8 cellular contexts compared by ENCODE assay signal in genomic region chr1:6783221-6783620, GRCh38. TPM values are rescaled to one million over a fixed set of nuclear protein-coding genes. Genes with fewer than 3 reads are reported as not detected.
DNase-seq lines count a peak whose midpoint lies in the region; ATAC-seq and TF ChIP-seq lines count a peak whose summit lies in the region.

No MANE protein-coding gene starts in this region.

- peaks cover 12% of the 10 kb centered on the region for H4K20me1 ChIP-seq in SU-DHL-6 (ENCODE audit: low read depth, low read length)

- peak overlapping the region; percentile 92 for H3K4me2 ChIP-seq in SU-DHL-6 (ENCODE audit: low read depth, low read length, poor library complexity, severe bottlenecking)

- H3K36me3 Mint-ChIP-seq in activated CD8-positive, alpha-beta memory T cell treated with anti-CD3 and anti-CD28 coated beads, Interleukin-2, amount 10 ng/mL, durations not matched to agents 7 days and 5 days = peaks cover 2% of the 10 kb centered on the region
- peaks cover 2 to 17% of the 10 kb centered on the region in 2 donors for H3K36me3 Mint-ChIP-seq in stimulated activated naive B cell treated with anti-CD40 and anti-IgM and Interleukin-4, amounts not matched to agents 10 μg/mL and 1 μg/mL and 100 μg/mL, for 72 hours

- peak overlapping the region; percentile 77 for H3K4me3 Mint-ChIP-seq in activated CD8-positive, alpha-beta memory T cell treated with anti-CD3 and anti-CD28 coated beads, Interleukin-2, amount 10 ng/mL, durations not matched to agents 7 days and 5 days
- H3K4me3 Mint-ChIP-seq in stimulated activated naive B cell treated with anti-CD40 and anti-IgM and Interleukin-4, amounts not matched to agents 10 μg/mL and 1 μg/mL and 100 μg/mL, for 72 hours = peak overlapping the region; percentile 94 to 96

- no peaks in the 10 kb centered on the region for H3K36me3 ChIP-seq in SU-DHL-6 (ENCODE audit: low read length)

- H2AFZ ChIP-seq in SU-DHL-6 (ENCODE audit: low read depth, low read length, severe bottlenecking) = no peak overlapping the region

- no peaks in the 10 kb centered on the region for H3K9me2 ChIP-seq in SU-DHL-6 (replicated peaks; ENCODE audit: insufficient read depth, low read length)

- no peak overlapping the region for H3K27ac ChIP-seq in SU-DHL-6 (ENCODE audit: low read depth, low read length)

- peak overlapping the region; percentile 90 for H3K4me3 ChIP-seq in SU-DHL-6 (ENCODE audit: insufficient read depth, low read length, poor library complexity, severe bottlenecking)
- H3K4me3 ChIP-seq in fibroblast of pulmonary artery (replicated peaks; ENCODE audit: low read depth, low read length) = peak overlapping the region; percentile 62

- no peak for DNase-seq in activated CD8-positive, alpha-beta memory T cell treated with anti-CD3 and anti-CD28 coated beads, Interleukin-2, amount 10 ng/mL, durations not matched to agents 7 days and 5 days
- no peak for DNase-seq in activated CD8-positive, alpha-beta memory T cell treated with anti-CD3 and anti-CD28 coated beads, Interleukin-2, amount 50 U/mL, for 48 hours
- DNase-seq in fibroblast of pulmonary artery (ENCODE audit: low read depth) (no peak), nucleus accumbens (lab: John Stamatoyannopoulos, UW) (no peak), epidermal melanocyte (ENCODE audit: insufficient read length, low spot score) (no peak)
- DNase-seq in stimulated activated naive B cell treated with anti-CD40 and anti-IgM and Interleukin-4, amounts not matched to agents 10 μg/mL and 1 μg/mL and 100 μg/mL, for 72 hours = no peak

- H3K79me2 ChIP-seq in SU-DHL-6 (ENCODE audit: insufficient read depth, low read length) = peaks cover 24% of the 10 kb centered on the region

- no peaks in the 10 kb centered on the region for H3K9me3 Mint-ChIP-seq in activated CD8-positive, alpha-beta memory T cell treated with anti-CD3 and anti-CD28 coated beads, Interleukin-2, amount 10 ng/mL, durations not matched to agents 7 days and 5 days (ENCODE audit: low read depth)
- H3K9me3 Mint-ChIP-seq in stimulated activated naive B cell treated with anti-CD40 and anti-IgM and Interleukin-4, amounts not matched to agents 10 μg/mL and 1 μg/mL and 100 μg/mL, for 72 hours = no peaks in the 10 kb centered on the region

- peak overlapping the region; percentile 82 for H3K27ac Mint-ChIP-seq in activated CD8-positive, alpha-beta memory T cell treated with anti-CD3 and anti-CD28 coated beads, Interleukin-2, amount 10 ng/mL, durations not matched to agents 7 days and 5 days
- no peak overlapping the region for H3K27ac Mint-ChIP-seq in stimulated activated naive B cell treated with anti-CD40 and anti-IgM and Interleukin-4, amounts not matched to agents 10 μg/mL and 1 μg/mL and 100 μg/mL, for 72 hours

- H3F3A ChIP-seq in SU-DHL-6 (ENCODE audit: insufficient read depth) = 0 out of 2 replicates have a peak, but pooled peaks cover 5% of the 10 kb centered on the region

- no peaks in the 10 kb centered on the region for H3K9me3 ChIP-seq in SU-DHL-6 (ENCODE audit: insufficient read depth, low read length)

- H3K27me3 ChIP-seq in SU-DHL-6 (ENCODE audit: low read length) = no peaks in the 10 kb centered on the region

- H3K4me1 Mint-ChIP-seq in activated CD8-positive, alpha-beta memory T cell treated with anti-CD3 and anti-CD28 coated beads, Interleukin-2, amount 10 ng/mL, durations not matched to agents 7 days and 5 days = peaks cover 37% of the 10 kb centered on the region
- peaks cover 21 to 37% of the 10 kb centered on the region in 2 donors for H3K4me1 Mint-ChIP-seq in stimulated activated naive B cell treated with anti-CD40 and anti-IgM and Interleukin-4, amounts not matched to agents 10 μg/mL and 1 μg/mL and 100 μg/mL, for 72 hours

- no peak for TF ChIP-seq CTCF in SU-DHL-6 (IDR thresholded peaks at IDR 0.05; ENCODE audit: insufficient read depth, low read length, poor library complexity, severe bottlenecking)
- no peak for TF ChIP-seq CTCF in fibroblast of pulmonary artery (IDR thresholded peaks at IDR 0.05; ENCODE audit: low read length, missing control alignments)

- peak overlapping the region; percentile 97 for H3K9ac ChIP-seq in SU-DHL-6 (ENCODE audit: low read length)

- H3K27me3 Mint-ChIP-seq in activated CD8-positive, alpha-beta memory T cell treated with anti-CD3 and anti-CD28 coated beads, Interleukin-2, amount 10 ng/mL, durations not matched to agents 7 days and 5 days = no peaks in the 10 kb centered on the region
- no peaks in the 10 kb centered on the region for H3K27me3 Mint-ChIP-seq in stimulated activated naive B cell treated with anti-CD40 and anti-IgM and Interleukin-4, amounts not matched to agents 10 μg/mL and 1 μg/mL and 100 μg/mL, for 72 hours

- CTCF ChIA-PET in activated CD8-positive, alpha-beta memory T cell treated with anti-CD3 and anti-CD28 coated beads, Interleukin-2, amount 10 ng/mL, durations not matched to agents 7 days and 5 days (lab: Charles Lee) = interaction anchor here (0.5 to 1.2 kb wide), 2 partner anchors 40 to 864 kb away, joined by 3 read pairs; no protein-coding TSS in a partner anchor

- ATAC-seq in activated CD8-positive, alpha-beta memory T cell treated with anti-CD3 and anti-CD28 coated beads, Interleukin-2, amount 10 ng/mL, durations not matched to agents 7 days and 5 days = no peak
- ATAC-seq in stimulated activated naive B cell treated with anti-CD40 and anti-IgM and Interleukin-4, amounts not matched to agents 10 μg/mL and 1 μg/mL and 100 μg/mL, for 72 hours (replicated peaks) = no peak
- ATAC-seq in HG03432 (IDR thresholded peaks at IDR 0.05; ENCODE audit: unreplicated experiment) = no peak

RNA-seq across cellular contexts. Expression of gene CAMTA1, which starts 2.0 kb away (rescaled TPM):
- total RNA-seq in activated CD8-positive, alpha-beta memory T cell treated with anti-CD3 and anti-CD28 coated beads, Interleukin-2, amount 10 ng/mL, durations not matched to agents 7 days and 5 days = 10 to 100 TPM; 42.8 to 43.2 TPM
